Comparison of ENCODE assay signal across 8 cellular contexts in the genomic region with DNA sequence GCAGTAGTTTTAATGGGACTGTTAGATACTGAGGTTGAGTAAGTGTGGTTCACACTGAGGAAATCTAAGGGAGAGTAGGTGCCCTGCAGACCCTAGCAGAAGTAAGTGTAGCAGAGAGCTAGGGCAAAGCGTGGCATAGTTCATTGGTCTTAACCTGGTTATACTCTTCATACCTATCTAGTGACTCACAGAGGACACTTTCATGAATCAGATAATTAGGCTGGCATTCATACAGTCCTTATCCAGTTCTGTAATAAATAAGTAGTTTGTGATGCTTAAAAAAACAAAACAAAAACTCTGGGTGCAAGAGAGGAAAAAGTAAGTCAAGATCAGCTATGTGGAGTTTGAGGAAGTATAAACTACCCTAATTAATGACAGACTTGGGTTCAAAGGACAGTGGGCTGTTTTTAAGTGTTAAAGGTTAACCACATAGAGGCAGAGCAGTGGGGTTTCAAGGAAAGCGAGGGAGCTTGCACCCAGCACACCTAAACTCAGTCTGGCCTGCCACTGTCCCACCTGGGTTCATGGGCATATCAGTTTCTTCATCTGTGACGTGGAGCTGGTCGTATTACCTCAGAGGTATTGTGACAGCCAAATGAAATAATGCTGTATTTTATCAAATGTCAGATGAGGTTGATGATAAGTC. TPM values are rescaled to one million over a fixed set of nuclear protein-coding genes. Genes with fewer than 3 reads are reported as not detected.
DNase-seq lines count a peak whose midpoint lies in the region.

No MANE protein-coding gene starts in this region.

- H3K4me3 ChIP-seq in CD8-positive, alpha-beta memory T cell (ENCODE audit: low read length) = no peak overlapping the region

- no peak overlapping the region for H3K27ac ChIP-seq in CD8-positive, alpha-beta memory T cell (ENCODE audit: low read depth, low read length)

- CTCF ChIA-PET in CD8-positive, alpha-beta memory T cell (lab: Charles Lee) = interaction anchor here (1.1 to 2.2 kb wide), 2 partner anchors 35 to 112 kb away, joined by 4 to 6 read pairs; no protein-coding TSS in a partner anchor

- no peaks in the 10 kb centered on the region for H3K9me3 Mint-ChIP-seq in CD8-positive, alpha-beta memory T cell

- H3K9me3 ChIP-seq in CD8-positive, alpha-beta memory T cell (ENCODE audit: low read length) = no peaks in the 10 kb centered on the region

- no peaks in the 10 kb centered on the region for H3K27me3 ChIP-seq in CD8-positive, alpha-beta memory T cell (ENCODE audit: insufficient read depth, low read length, poor library complexity, severe bottlenecking)

- no peaks in the 10 kb centered on the region for H3K27me3 Mint-ChIP-seq in CD8-positive, alpha-beta memory T cell

- DNase-seq in CD8-positive, alpha-beta memory T cell = no peak
- DNase-seq in H4 (ENCODE audit: low spot score) (peak; percentile 57), NOMO-1 treated with DMSO at 0.1 percent for 48 hours (lab: John Stamatoyannopoulos, UW; ENCODE audit: unreplicated experiment) (peak; percentile 64), glomerular visceral epithelial cell (ENCODE audit: extremely low spot score) (peak; percentile 76), anterior cingulate cortex (lab: John Stamatoyannopoulos, UW) (no peak), hypothalamus (lab: John Stamatoyannopoulos, UW) (no peak), cerebellar nuclear complex (lab: John Stamatoyannopoulos, UW) (no peak)
- DNase-seq in stimulated activated CD8-positive, alpha-beta memory T cell treated with anti-CD3 and anti-CD28 coated beads, Interleukin-4, amount 100 ng/mL, for 48 hours = no peak

- no peaks in the 10 kb centered on the region for H3K36me3 ChIP-seq in CD8-positive, alpha-beta memory T cell (ENCODE audit: insufficient read depth, low read length)

- peak overlapping the region in 3 of 8 donors; percentile 1 to 70 (median 13) for H3K27ac Mint-ChIP-seq in CD8-positive, alpha-beta memory T cell

- H3K36me3 Mint-ChIP-seq in CD8-positive, alpha-beta memory T cell = peaks cover 0 to 22% (median 7%) of the 10 kb centered on the region in 3 donors

- peak overlapping the region in 6 of 7 donors; percentile 8 to 83 (median 68) for H3K4me3 Mint-ChIP-seq in CD8-positive, alpha-beta memory T cell

- peaks cover 34% of the 10 kb centered on the region for H3K4me1 ChIP-seq in CD8-positive, alpha-beta memory T cell (ENCODE audit: insufficient read depth, low read length)

- POLR2A ChIA-PET in CD8-positive, alpha-beta memory T cell (lab: Charles Lee) = interaction anchor here (1.3 kb wide), 1 partner anchor 22 kb away, joined by 4 read pairs; no protein-coding TSS in a partner anchor

- H3K4me1 Mint-ChIP-seq in CD8-positive, alpha-beta memory T cell = peaks cover 52 to 59% (median 56%) of the 10 kb centered on the region in 3 donors

RNA-seq across cellular contexts. Expression of gene LMTK2, which starts 27.1 kb away (rescaled TPM):
- total RNA-seq in CD8-positive, alpha-beta memory T cell = 10 to 100 TPM; 16.0 to 17.1 TPM
- polyA plus RNA-seq in CD8-positive, alpha-beta memory T cell = 4.6 TPM
- 7.1 and 7.5 TPM in 2 replicates for total RNA-seq in H4 (2014; rRNA removed; shearing (Covaris generic))

Comparison
In these comparisons a context has a peak if more than half of its experiments do, and no peak if none do; other contexts are left out.
1. DNase-seq: peak in H4 (single experiment), NOMO-1 treated with DMSO at 0.1 percent for 48 hours (single experiment) and glomerular visceral epithelial cell (single experiment); none in CD8-positive, alpha-beta memory T cell (0 of 5), anterior cingulate cortex (0 of 58), hypothalamus (0 of 51), cerebellar nuclear complex (0 of 2) and stimulated activated CD8-positive, alpha-beta memory T cell treated with anti-CD3 and anti-CD28 coated beads, Interleukin-4, amount 100 ng/mL, for 48 hours (single experiment).